Comparison of ENCODE assay signal across 8 cellular contexts in the genomic region with DNA sequence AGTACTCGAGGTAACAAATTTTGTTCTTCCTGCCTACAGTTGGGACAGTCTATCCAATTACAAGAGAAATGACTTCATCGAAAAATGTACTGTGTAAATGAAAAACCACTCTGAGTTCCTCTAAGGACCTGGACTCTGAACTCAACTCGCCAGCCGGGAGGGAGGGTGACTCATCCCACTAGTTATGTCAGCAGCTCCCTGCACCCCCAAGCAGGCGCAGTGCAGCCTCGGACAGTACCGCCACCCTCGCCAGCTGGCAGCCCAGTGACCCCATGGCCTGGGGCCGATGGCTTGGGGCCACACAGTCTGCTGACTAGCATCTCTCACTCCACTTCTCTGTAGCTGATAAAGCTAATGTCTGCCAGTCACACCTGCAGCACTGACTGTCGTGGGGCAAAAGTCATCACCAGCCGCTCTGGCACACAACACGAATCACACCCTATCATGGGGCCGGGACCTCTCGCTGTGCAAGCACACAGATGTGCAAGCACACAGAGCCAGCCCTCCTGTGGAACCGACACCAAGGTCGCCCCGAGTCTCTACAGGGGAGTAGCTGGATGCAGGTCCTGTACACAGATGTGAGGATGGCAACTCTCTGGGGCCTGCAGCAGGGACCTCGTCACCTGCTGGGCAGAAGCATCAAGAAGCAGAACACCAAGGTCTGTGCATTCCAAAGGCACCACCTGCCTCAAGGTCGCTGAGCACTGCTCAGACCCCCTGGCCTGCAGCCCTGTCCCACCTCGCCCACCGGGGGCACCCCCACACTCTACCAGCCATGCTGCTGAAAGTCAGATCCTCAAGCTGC. TPM values are rescaled to one million over a fixed set of nuclear protein-coding genes. Genes with fewer than 3 reads are reported as not detected.
DNase-seq lines count a peak whose midpoint lies in the region; TF ChIP-seq lines count a peak whose summit lies in the region.

No MANE protein-coding gene starts in this region.

- DNase-seq in HS-27A (ENCODE audit: low read depth) (peak; percentile 58), epidermal melanocyte (ENCODE audit: insufficient read length, low spot score) (peak; percentile 66), mesothelial cell of epicardium (ENCODE audit: low spot score in 2 of 2, unreplicated experiment in 2 of 2) (no peak), stromal cell of bone marrow (ENCODE audit: low read depth) (peak; percentile 97), NCI-H510A (lab: John Stamatoyannopoulos, UW) (no peak), COR-L47 (lab: John Stamatoyannopoulos, UW) (no peak)
- peak; percentile 73 for DNase-seq in activated CD4-positive, alpha-beta memory T cell treated with anti-CD3 and anti-CD28 coated beads for 36 hours

- H3K4me3 Mint-ChIP-seq in activated CD4-positive, alpha-beta memory T cell treated with anti-CD3 and anti-CD28 coated beads for 36 hours, result peak overlapping the region; percentile 32
- H3K4me3 Mint-ChIP-seq in mesothelial cell of epicardium, result peak overlapping the region; percentile 28

- intact Hi-C loops in activated CD4-positive, alpha-beta memory T cell treated with anti-CD3 and anti-CD28 coated beads for 36 hours (cut with micrococcal nuclease), result no loop called here

- peak overlapping the region; percentile 31; the same call in 1 of the 2 replicates for H3K27ac ChIP-seq in 22Rv1

- no peaks in the 10 kb centered on the region for H3K9me3 Mint-ChIP-seq in activated CD4-positive, alpha-beta memory T cell treated with anti-CD3 and anti-CD28 coated beads for 36 hours
- no peaks in the 10 kb centered on the region for H3K9me3 Mint-ChIP-seq in mesothelial cell of epicardium

- H3K4me1 Mint-ChIP-seq in activated CD4-positive, alpha-beta memory T cell treated with anti-CD3 and anti-CD28 coated beads for 36 hours (ENCODE audit: low read depth), result peaks cover 71% of the 10 kb centered on the region
- peaks cover 49% of the 10 kb centered on the region for H3K4me1 Mint-ChIP-seq in mesothelial cell of epicardium

- H3K36me3 Mint-ChIP-seq in activated CD4-positive, alpha-beta memory T cell treated with anti-CD3 and anti-CD28 coated beads for 36 hours, result peaks cover 62% of the 10 kb centered on the region
- peaks cover 24% of the 10 kb centered on the region for H3K36me3 Mint-ChIP-seq in mesothelial cell of epicardium

- CTCF ChIA-PET in activated CD4-positive, alpha-beta memory T cell treated with anti-CD3 and anti-CD28 coated beads for 36 hours (lab: Charles Lee), result interaction anchor here (0.7 kb wide), 1 partner anchor 53 kb away, joined by 3 read pairs; no protein-coding TSS in a partner anchor

- TF ChIP-seq CTCF in 22Rv1 (IDR thresholded peaks at IDR 0.05) (no peak), mesothelial cell of epicardium (IDR thresholded peaks at IDR 0.05; ENCODE audit: unreplicated experiment) (no peak)

- POLR2A ChIA-PET in activated CD4-positive, alpha-beta memory T cell treated with anti-CD3 and anti-CD28 coated beads for 36 hours (lab: Charles Lee), result interaction anchor here (0.5 to 1.8 kb wide), 4 partner anchors 16 to 157 kb away, joined by 3 to 9 read pairs (median 4); no protein-coding TSS in a partner anchor

- H3K27ac Mint-ChIP-seq in activated CD4-positive, alpha-beta memory T cell treated with anti-CD3 and anti-CD28 coated beads for 36 hours, result peak overlapping the region; percentile 84
- peak overlapping the region; percentile 66 for H3K27ac Mint-ChIP-seq in mesothelial cell of epicardium

- no peaks in the 10 kb centered on the region for H3K27me3 Mint-ChIP-seq in activated CD4-positive, alpha-beta memory T cell treated with anti-CD3 and anti-CD28 coated beads for 36 hours
- H3K27me3 Mint-ChIP-seq in mesothelial cell of epicardium (ENCODE audit: low read depth), result no peaks in the 10 kb centered on the region

RNA-seq across cellular contexts. Expression of gene CSNK1D, which starts 5.7 kb away (rescaled TPM):
- total RNA-seq in activated CD4-positive, alpha-beta memory T cell treated with anti-CD3 and anti-CD28 coated beads for 36 hours, result 100 to 1,000 TPM; 110 to 111 TPM
- total RNA-seq in mesothelial cell of epicardium, result 202 to 212 TPM (median 204 TPM) in 3 replicates

RNA-seq across cellular contexts. Expression of gene SLC16A3, which starts 38.9 kb away (rescaled TPM):
- total RNA-seq in activated CD4-positive, alpha-beta memory T cell treated with anti-CD3 and anti-CD28 coated beads for 36 hours, result 10 to 100 TPM; 97.4 to 99.7 TPM
- total RNA-seq in mesothelial cell of epicardium, result 62.0 to 68.8 TPM (median 67.3 TPM) in 3 replicates

RNA-seq across cellular contexts. Expression of gene CD7, which starts 49.6 kb away (rescaled TPM):
- total RNA-seq in activated CD4-positive, alpha-beta memory T cell treated with anti-CD3 and anti-CD28 coated beads for 36 hours, result 100 to 1,000 TPM; 570 to 574 TPM
- total RNA-seq in mesothelial cell of epicardium, result 0.83 to 1.4 TPM (median 1.2 TPM) in 3 replicates

RNA-seq across cellular contexts. Expression of gene CCDC57, which starts 55.1 kb away (rescaled TPM):
- 10 to 100 TPM; 49.6 to 51.7 TPM for total RNA-seq in activated CD4-positive, alpha-beta memory T cell treated with anti-CD3 and anti-CD28 coated beads for 36 hours
- total RNA-seq in mesothelial cell of epicardium, result 90.4 to 92.1 TPM (median 91.5 TPM) in 3 replicates

Comparison
In these comparisons a context has a peak if more than half of its experiments do, and no peak if none do; other contexts are left out.
1. DNase-seq: peak in HS-27A (single experiment), activated CD4-positive, alpha-beta memory T cell treated with anti-CD3 and anti-CD28 coated beads for 36 hours (single experiment), epidermal melanocyte (single experiment) and stromal cell of bone marrow (single experiment); none in mesothelial cell of epicardium (0 of 2), NCI-H510A (single experiment) and COR-L47 (single experiment).
2. RNA of gene CD7, which starts 49.6 kb away (total RNA-seq): 570 to 574 TPM in activated CD4-positive, alpha-beta memory T cell treated with anti-CD3 and anti-CD28 coated beads for 36 hours; 0.83 to 1.4 TPM in mesothelial cell of epicardium; every median in the first group is over 100 times any median in the second.